Comparison of ENCODE assay signal across 8 cellular contexts in genomic region chr16:31073823-31074072, GRCh38. TPM values are rescaled to one million over a fixed set of nuclear protein-coding genes. Genes with fewer than 3 reads are reported as not detected.
DNase-seq lines count a peak whose midpoint lies in the region; ATAC-seq and TF ChIP-seq lines count a peak whose summit lies in the region.

No MANE protein-coding gene starts in this region.

- peak overlapping the region; percentile 93 to 99 (median 98) for H3K27ac Mint-ChIP-seq in CD4-positive, alpha-beta memory T cell

- in situ Hi-C loops in brain microvascular endothelial cell (cut with HindIII; ENCODE audit: low pct_ligation_motif_present, low sequenced_read_pairs), result no loop called here

- CTCF ChIA-PET in CD4-positive, alpha-beta memory T cell (lab: Charles Lee; ENCODE audit: partially characterized antibody), result interaction anchor here (0.9 to 1.9 kb wide), 6 partner anchors 44 to 124 kb away, joined by 3 to 10 read pairs (median 4); partner anchors contain the start of genes HSD3B7 and KAT8

- peaks cover 24 to 59% (median 33%) of the 10 kb centered on the region in 4 donors for H3K4me1 Mint-ChIP-seq in CD4-positive, alpha-beta memory T cell

- peak overlapping the region; percentile 87 for H3K27ac ChIP-seq in CD4-positive, alpha-beta memory T cell (ENCODE audit: low read depth, low read length)
- H3K27ac ChIP-seq in brain microvascular endothelial cell (peak overlapping the region; percentile 93), muscle layer of duodenum (ENCODE audit: low read length) (peak overlapping the region; percentile 91)

- peaks cover 28% of the 10 kb centered on the region for H3K36me3 ChIP-seq in CD4-positive, alpha-beta memory T cell (ENCODE audit: insufficient read depth, low read length)
- peaks cover 12% of the 10 kb centered on the region for H3K36me3 ChIP-seq in brain microvascular endothelial cell (replicated peaks)
- H3K36me3 ChIP-seq in muscle layer of duodenum (ENCODE audit: control insufficient read depth in 1 of 2, insufficient read depth in 2 of 2, low read length in 2 of 2), result peaks cover 15 to 34% of the 10 kb centered on the region in 2 donors

- peaks cover 6 to 46% of the 10 kb centered on the region in 2 donors for H3K36me3 Mint-ChIP-seq in CD4-positive, alpha-beta memory T cell

- POLR2A ChIA-PET in CD4-positive, alpha-beta memory T cell (lab: Charles Lee; ENCODE audit: partially characterized antibody), result interaction anchor here (0.8 to 4.2 kb wide), 36 partner anchors 10 to 800 kb away, joined by 3 to 74 read pairs (median 6); partner anchors contain the start of genes ARMC5, BCKDK, FBRS and FUS

- H3K4me3 Mint-ChIP-seq in CD4-positive, alpha-beta memory T cell, result peak overlapping the region; percentile 89 to 99 (median 94)

- intact Hi-C loops in CD4-positive, alpha-beta memory T cell (cut with micrococcal nuclease), result loop anchor here (1.0 kb wide), 10 partner anchors 21 to 796 kb away; partner anchors contain the start of genes ARMC5, CFAP119, FUS and KAT8

- no peaks in the 10 kb centered on the region for H3K27me3 ChIP-seq in CD4-positive, alpha-beta memory T cell (ENCODE audit: insufficient read depth, low read length)
- H3K27me3 ChIP-seq in brain microvascular endothelial cell (replicated peaks) (no peaks in the 10 kb centered on the region), muscle layer of duodenum (ENCODE audit: low read depth, low read length) (no peaks in the 10 kb centered on the region)

- ATAC-seq in HG03159 (IDR thresholded peaks at IDR 0.05; ENCODE audit: unreplicated experiment), result peak; percentile 19
- ATAC-seq in HG02642 (IDR thresholded peaks at IDR 0.05; ENCODE audit: poor library complexity, unreplicated experiment), result no peak
- ATAC-seq in GM21825 (IDR thresholded peaks at IDR 0.05; ENCODE audit: unreplicated experiment), result no peak

- no peak for TF ChIP-seq CTCF in brain microvascular endothelial cell (IDR thresholded peaks at IDR 0.05; ENCODE audit: low read depth, low read length, missing control alignments)

- no peak for DNase-seq in CD4-positive, alpha-beta memory T cell
- DNase-seq in brain microvascular endothelial cell (no peak), NCI-H446 (lab: John Stamatoyannopoulos, UW) (no peak)
- DNase-seq in activated CD4-positive, CD25-positive, alpha-beta regulatory T cell (lab: John Stamatoyannopoulos, UW), result no peak

- peaks cover 0 to 2% of the 10 kb centered on the region in 2 donors for H3K27me3 Mint-ChIP-seq in CD4-positive, alpha-beta memory T cell

- H3K9me3 Mint-ChIP-seq in CD4-positive, alpha-beta memory T cell, result peaks cover 0 to 2% (median 0%) of the 10 kb centered on the region in 8 donors

- no peaks in the 10 kb centered on the region for H3K9me3 ChIP-seq in CD4-positive, alpha-beta memory T cell (ENCODE audit: control insufficient read depth in 1 of 2, low read length in 2 of 2)
- H3K9me3 ChIP-seq in muscle layer of duodenum (ENCODE audit: control insufficient read depth in 1 of 2, low read length in 2 of 2), result no peaks in the 10 kb centered on the region

- peak overlapping the region; percentile 57 to 86 for H3K4me3 ChIP-seq in CD4-positive, alpha-beta memory T cell (ENCODE audit: low read length in 2 of 2)
- H3K4me3 ChIP-seq in brain microvascular endothelial cell (ENCODE audit: low read depth, low read length) (peak overlapping the region; percentile 98), muscle layer of duodenum (ENCODE audit: low read depth in 1 of 2, low read length in 2 of 2) (peak overlapping the region; percentile 99)

- peaks cover 27% of the 10 kb centered on the region for H3K4me1 ChIP-seq in CD4-positive, alpha-beta memory T cell (ENCODE audit: insufficient read depth, low read length)
- peaks cover 15 to 36% of the 10 kb centered on the region in 2 donors for H3K4me1 ChIP-seq in muscle layer of duodenum (ENCODE audit: control insufficient read depth in 1 of 2, insufficient read depth in 2 of 2, low read length in 2 of 2)

RNA-seq across cellular contexts. Expression of gene ZNF668, which starts 0.3 kb away (rescaled TPM):
- total RNA-seq in CD4-positive, alpha-beta memory T cell, result 10 to 100 TPM; 11.7 to 13.6 TPM
- polyA plus RNA-seq in CD4-positive, alpha-beta memory T cell, result 1 to 10 TPM; 3.0 to 6.8 TPM

RNA-seq across cellular contexts. Expression of gene ZNF646, which starts 0.5 kb away (rescaled TPM):
- 10 to 100 TPM; 46.9 to 47.0 TPM for total RNA-seq in CD4-positive, alpha-beta memory T cell
- 1 to 10 TPM in 1 of 2 donors, under 1 TPM in 1; 0.77 to 8.9 TPM for polyA plus RNA-seq in CD4-positive, alpha-beta memory T cell

RNA-seq across cellular contexts. Expression of gene PRSS53, which starts 15.0 kb away (rescaled TPM):
- total RNA-seq in CD4-positive, alpha-beta memory T cell, result 10 to 100 TPM; 13.3 to 13.5 TPM
- under 1 TPM; 0.43 to 0.69 TPM for polyA plus RNA-seq in CD4-positive, alpha-beta memory T cell

RNA-seq across cellular contexts. Expression of gene VKORC1, which starts 20.8 kb away (rescaled TPM):
- 10 to 100 TPM; 48.9 to 51.3 TPM for total RNA-seq in CD4-positive, alpha-beta memory T cell
- polyA plus RNA-seq in CD4-positive, alpha-beta memory T cell, result 100 to 1,000 TPM in 1 of 2 donors, 10 to 100 TPM in 1; 93.7 to 114 TPM

RNA-seq across cellular contexts. Expression of gene BCKDK, which starts 34.4 kb away (rescaled TPM):
- total RNA-seq in CD4-positive, alpha-beta memory T cell, result 10 to 100 TPM; 17.0 to 21.1 TPM
- 10 to 100 TPM; 22.3 to 24.3 TPM for polyA plus RNA-seq in CD4-positive, alpha-beta memory T cell
